15 cellular contexts compared by ENCODE assay signal in the genomic region with DNA sequence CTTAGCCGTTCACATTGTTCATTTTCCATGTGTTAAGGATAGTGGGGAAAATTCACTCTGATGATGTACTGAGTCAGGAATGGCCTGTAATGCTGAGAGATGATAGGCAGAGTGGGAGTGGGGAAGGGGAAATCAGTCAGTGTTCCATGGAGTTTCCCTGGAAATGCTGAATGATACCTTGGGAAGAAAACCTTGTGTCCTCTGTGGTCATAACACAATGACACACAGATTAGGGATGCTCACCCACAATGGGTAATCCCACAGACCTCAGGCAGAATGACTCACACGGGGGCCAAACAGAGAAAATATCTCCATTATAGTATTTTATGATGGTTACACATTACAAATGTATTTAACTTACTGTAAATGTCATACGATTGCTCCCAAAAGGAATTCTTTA.
A peak's percentile ranks its signal among the peaks of the same experiment; 100 is the strongest.
DNase-seq lines count a peak whose midpoint lies in the region; ATAC-seq and TF ChIP-seq lines count a peak whose summit lies in the region.
"Had no signal": no experiment of that assay in that cellular context is flagged by ENCODE, and none has a peak within 500 bp of the region (broad histone marks: within the 10 kb centered on the region; RNA-seq: fewer than 3 reads in every experiment).

No MANE protein-coding gene starts in this region.

- peaks cover 4% of the 10 kb centered on the region for H3K27me3 Mint-ChIP-seq in activated CD4-positive, alpha-beta T cell treated with anti-CD3 and anti-CD28 coated beads, Interleukin-2, amount 10 ng/mL, durations not matched to agents 7 days and 5 days
- H3K27me3 Mint-ChIP-seq in activated CD8-positive, alpha-beta memory T cell treated with anti-CD3 and anti-CD28 coated beads, Interleukin-2, amount 10 ng/mL, durations not matched to agents 7 days and 5 days: peaks cover 16% of the 10 kb centered on the region

- CTCF ChIA-PET in activated CD4-positive, alpha-beta T cell treated with anti-CD3 and anti-CD28 coated beads, Interleukin-2, amount 10 ng/mL, durations not matched to agents 7 days and 5 days (lab: Charles Lee): no interaction called here
- CTCF ChIA-PET in activated CD8-positive, alpha-beta memory T cell treated with anti-CD3 and anti-CD28 coated beads, Interleukin-2, amount 10 ng/mL, durations not matched to agents 7 days and 5 days (lab: Charles Lee): no interaction called here

- in situ Hi-C loops in ACHN (cut with HindIII; ENCODE audit: low pct_ligation_motif_present, low pct_unique_long_range_greater_than_20kb, low sequenced_read_pairs): no loop called here

- no peak for TF ChIP-seq CTCF in foreskin keratinocyte (conservative IDR thresholded peaks at IDR 0.05)

- H3K9me3 Mint-ChIP-seq in activated CD4-positive, alpha-beta T cell treated with anti-CD3 and anti-CD28 coated beads, Interleukin-2, amount 10 ng/mL, durations not matched to agents 7 days and 5 days: no peaks in the 10 kb centered on the region
- no peaks in the 10 kb centered on the region for H3K9me3 Mint-ChIP-seq in activated CD8-positive, alpha-beta memory T cell treated with anti-CD3 and anti-CD28 coated beads, Interleukin-2, amount 10 ng/mL, durations not matched to agents 7 days and 5 days (ENCODE audit: low read depth)
- H3K9me3 Mint-ChIP-seq: activated naive CD4-positive, alpha-beta T cell treated with anti-CD3 and anti-CD28 coated beads, Interleukin-2, amount 50 U/mL, for 24 hours had no signal

- H3K36me3 Mint-ChIP-seq in activated CD4-positive, alpha-beta T cell treated with anti-CD3 and anti-CD28 coated beads, Interleukin-2, amount 10 ng/mL, durations not matched to agents 7 days and 5 days (ENCODE audit: low read depth): no peaks in the 10 kb centered on the region
- no peaks in the 10 kb centered on the region for H3K36me3 Mint-ChIP-seq in activated CD8-positive, alpha-beta memory T cell treated with anti-CD3 and anti-CD28 coated beads, Interleukin-2, amount 10 ng/mL, durations not matched to agents 7 days and 5 days
- H3K36me3 Mint-ChIP-seq: activated naive CD4-positive, alpha-beta T cell treated with anti-CD3 and anti-CD28 coated beads, Interleukin-2, amount 50 U/mL, for 24 hours had no signal

- no peak overlapping the region for H3K4me3 Mint-ChIP-seq in activated CD4-positive, alpha-beta T cell treated with anti-CD3 and anti-CD28 coated beads, Interleukin-2, amount 10 ng/mL, durations not matched to agents 7 days and 5 days
- H3K4me3 Mint-ChIP-seq in activated CD8-positive, alpha-beta memory T cell treated with anti-CD3 and anti-CD28 coated beads, Interleukin-2, amount 10 ng/mL, durations not matched to agents 7 days and 5 days: no peak overlapping the region
- H3K4me3 Mint-ChIP-seq: activated naive CD4-positive, alpha-beta T cell treated with anti-CD3 and anti-CD28 coated beads, Interleukin-2, amount 50 U/mL, for 24 hours had no signal

- POLR2A ChIA-PET in activated CD4-positive, alpha-beta T cell treated with anti-CD3 and anti-CD28 coated beads, Interleukin-2, amount 10 ng/mL, durations not matched to agents 7 days and 5 days (lab: Charles Lee): no interaction called here

- peak overlapping the region; percentile 87 for H3K27ac ChIP-seq in foreskin keratinocyte
- H3K27ac ChIP-seq: pancreas, uterus had no signal

- H3K4me1 Mint-ChIP-seq in activated CD4-positive, alpha-beta T cell treated with anti-CD3 and anti-CD28 coated beads, Interleukin-2, amount 10 ng/mL, durations not matched to agents 7 days and 5 days: no peaks in the 10 kb centered on the region
- H3K4me1 Mint-ChIP-seq in activated CD8-positive, alpha-beta memory T cell treated with anti-CD3 and anti-CD28 coated beads, Interleukin-2, amount 10 ng/mL, durations not matched to agents 7 days and 5 days: no peaks in the 10 kb centered on the region
- H3K4me1 Mint-ChIP-seq: activated naive CD4-positive, alpha-beta T cell treated with anti-CD3 and anti-CD28 coated beads, Interleukin-2, amount 50 U/mL, for 24 hours had no signal

- H3K4me1 ChIP-seq in foreskin keratinocyte: peaks cover 11% of the 10 kb centered on the region
- H3K4me1 ChIP-seq: pancreas, uterus had no signal

- no peak overlapping the region for H3K27ac Mint-ChIP-seq in activated CD4-positive, alpha-beta T cell treated with anti-CD3 and anti-CD28 coated beads, Interleukin-2, amount 10 ng/mL, durations not matched to agents 7 days and 5 days
- no peak overlapping the region for H3K27ac Mint-ChIP-seq in activated CD8-positive, alpha-beta memory T cell treated with anti-CD3 and anti-CD28 coated beads, Interleukin-2, amount 10 ng/mL, durations not matched to agents 7 days and 5 days
- H3K27ac Mint-ChIP-seq: activated naive CD4-positive, alpha-beta T cell treated with anti-CD3 and anti-CD28 coated beads, Interleukin-2, amount 50 U/mL, for 24 hours had no signal

- H3K27me3 ChIP-seq in foreskin keratinocyte: no peaks in the 10 kb centered on the region
- H3K27me3 ChIP-seq: pancreas, uterus had no signal

- ATAC-seq in foreskin keratinocyte (peak; percentile 99), GM18502 (IDR thresholded peaks at IDR 0.05; ENCODE audit: poor library complexity, unreplicated experiment) (no peak)
- ATAC-seq in activated CD8-positive, alpha-beta memory T cell treated with anti-CD3 and anti-CD28 coated beads, Interleukin-2, amount 10 ng/mL, durations not matched to agents 7 days and 5 days: no peak
- ATAC-seq: pancreas had no signal

- DNase-seq in ACHN (peak; percentile 37), HS-27A (ENCODE audit: low read depth) (peak; percentile 34), amniotic epithelial cell (ENCODE audit: low read depth) (peak; percentile 95), foreskin keratinocyte (peak; percentile 98 to 99), NCI-H2227 (lab: John Stamatoyannopoulos, UW; ENCODE audit: unreplicated experiment) (no peak)
- no peak for DNase-seq in activated CD4-positive, alpha-beta T cell treated with anti-CD3 and anti-CD28 coated beads, Interleukin-2, amount 10 ng/mL, durations not matched to agents 7 days and 5 days
- DNase-seq in activated CD8-positive, alpha-beta memory T cell treated with anti-CD3 and anti-CD28 coated beads, Interleukin-2, amount 10 ng/mL, durations not matched to agents 7 days and 5 days: no peak
- DNase-seq: AML-193, DMS79 treated with DMSO at 0.1 percent for 48 hours, hypothalamus, NCI-H446 treated with DMSO at 0.1 percent for 48 hours, pancreas, uterus had no signal

Comparison
In these comparisons a context has a peak if more than half of its experiments do, and no peak if none do; other contexts are left out.
1. DNase-seq: peak in ACHN (single experiment), HS-27A (single experiment), amniotic epithelial cell (single experiment) and foreskin keratinocyte (2 of 2); none in NCI-H2227 (single experiment), activated CD4-positive, alpha-beta T cell treated with anti-CD3 and anti-CD28 coated beads, Interleukin-2, amount 10 ng/mL, durations not matched to agents 7 days and 5 days (single experiment) and activated CD8-positive, alpha-beta memory T cell treated with anti-CD3 and anti-CD28 coated beads, Interleukin-2, amount 10 ng/mL, durations not matched to agents 7 days and 5 days (single experiment).